ENCODE assay signal across 1 cellular context in genomic region chr5:60943624-60944023, GRCh38.
TF ChIP-seq lines count a peak whose summit lies in the region.

No MANE protein-coding gene starts in this region.

TF ChIP-seq in K562, 482 proteins besides CTCF, POLR2A, EP300 and RAD21 (continued from another document):
- TF ChIP-seq, protein P1, sequence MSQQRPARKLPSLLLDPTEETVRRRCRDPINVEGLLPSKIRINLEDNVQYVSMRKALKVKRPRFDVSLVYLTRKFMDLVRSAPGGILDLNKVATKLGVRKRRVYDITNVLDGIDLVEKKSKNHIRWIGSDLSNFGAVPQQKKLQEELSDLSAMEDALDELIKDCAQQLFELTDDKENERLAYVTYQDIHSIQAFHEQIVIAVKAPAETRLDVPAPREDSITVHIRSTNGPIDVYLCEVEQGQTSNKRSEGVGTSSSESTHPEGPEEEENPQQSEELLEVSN (IDR thresholded peaks at IDR 0.05; ENCODE audit: borderline replicate concordance in 1 of 2, extremely low read depth in 1 of 2, insufficient read depth in 1 of 2, insufficient read length in 1 of 2, low read depth in 1 of 2, low read length in 1 of 2, poor library complexity in 1 of 2, severe bottlenecking in 1 of 2) = no peak
- no peak for TF ChIP-seq ZNF197 (CRISPR knock-in tag; IDR thresholded peaks at IDR 0.05; ENCODE audit: low read depth)
- peak; percentile 80 for TF ChIP-seq CEBPB (tag; IDR thresholded peaks at IDR 0.05)
- no peak for TF ChIP-seq COPS2 (conservative IDR thresholded peaks at IDR 0.05)
- TF ChIP-seq CEBPG (CRISPR knock-in tag; IDR thresholded peaks at IDR 0.05) = no peak
- TF ChIP-seq CEBPG (tag; conservative IDR thresholded peaks at IDR 0.05 in 1 of 2, IDR thresholded peaks at IDR 0.05 in 1 of 2) = peak; percentile 46 to 55
- TF ChIP-seq XRCC3 (IDR thresholded peaks at IDR 0.05) = no peak
- TF ChIP-seq USF1 (CRISPR knock-in tag; IDR thresholded peaks at IDR 0.05) = no peak
- no peak for TF ChIP-seq ZNF717 (CRISPR knock-in tag; IDR thresholded peaks at IDR 0.05)
- no peak for TF ChIP-seq STAG1 (CRISPR knock-in tag; IDR thresholded peaks at IDR 0.05; ENCODE audit: borderline replicate concordance)
- peak in 1 of 3 experiments; percentile 44 for TF ChIP-seq YY1 (IDR thresholded peaks at IDR 0.05; ENCODE audit: borderline replicate concordance in 1 of 3, control insufficient read depth in 1 of 3, extremely low read depth in 1 of 3, insufficient read depth in 3 of 3, insufficient read length in 1 of 3, insufficient replicate concordance in 2 of 3, low read depth in 1 of 3, low read length in 2 of 3)
- no peak for TF ChIP-seq MECOM (CRISPR knock-in tag; IDR thresholded peaks at IDR 0.05)
TF ChIP-seq in K562: peak in this region for 3.
